29 cellular contexts compared by ENCODE assay signal in the genomic region with DNA sequence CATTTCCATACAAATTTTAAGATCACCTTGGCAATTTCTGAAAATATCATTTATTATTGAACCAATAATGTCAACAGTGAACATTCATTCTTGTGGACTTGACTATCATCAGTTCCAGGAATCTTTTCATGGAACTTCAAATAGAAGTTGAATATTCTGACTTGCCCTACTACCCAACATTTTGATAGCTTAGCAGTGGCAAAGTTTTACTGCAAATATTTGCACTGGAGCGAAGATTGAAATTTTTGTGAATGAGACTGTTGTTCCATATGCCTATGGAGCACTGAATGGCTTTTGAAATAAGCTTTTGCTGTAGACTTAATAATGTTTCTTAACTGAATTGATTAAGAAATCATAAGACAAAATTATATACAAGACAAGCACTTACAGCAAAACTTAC.
"Had no signal": no experiment of that assay in that cellular context is flagged by ENCODE, and none has a peak within 500 bp of the region (broad histone marks: within the 10 kb centered on the region; RNA-seq: fewer than 3 reads in every experiment).

No MANE protein-coding gene starts in this region.

- H3K4me1 ChIP-seq: colonic mucosa, esophagus muscularis mucosa, esophagus squamous epithelium, foreskin keratinocyte, gastrocnemius medialis, gastroesophageal sphincter, heart left ventricle, heart right ventricle had no signal

- H3K4me3 Mint-ChIP-seq: dendritic cell treated with granulocyte-macrophage colony-stimulating factor and Interleukin-4, amounts not matched to agents 40 ng/mL and 50 ng/mL, for 4 days; effector memory CD8-positive, alpha-beta T cell; endodermal cell had no signal

- DNase-seq: colonic mucosa; cortex of kidney; dermis blood vessel endothelial cell; dorsolateral prefrontal cortex; effector CD4-positive, alpha-beta T cell; effector CD8-positive, alpha-beta T cell; effector memory CD4-positive, alpha-beta T cell; effector memory CD8-positive, alpha-beta T cell; endodermal cell; erythroblast; esophagus squamous epithelium; foreskin fibroblast; foreskin keratinocyte; foreskin melanocyte; gastrocnemius medialis; glutamatergic neuron; head of caudate nucleus; heart left ventricle; heart right ventricle had no signal

- H3K27me3 Mint-ChIP-seq: dendritic cell treated with granulocyte-macrophage colony-stimulating factor and Interleukin-4, amounts not matched to agents 40 ng/mL and 50 ng/mL, for 4 days had no signal

- H3K36me3 ChIP-seq: colonic mucosa, esophagus muscularis mucosa, esophagus squamous epithelium, gastrocnemius medialis, gastroesophageal sphincter, heart left ventricle, heart right ventricle had no signal

- H3K27ac ChIP-seq: colonic mucosa, coronary artery, dorsolateral prefrontal cortex, epithelial cell of prostate, esophagus muscularis mucosa, esophagus squamous epithelium, foreskin keratinocyte, gastrocnemius medialis, gastroesophageal sphincter, heart left ventricle, heart right ventricle had no signal

- H3K9me3 ChIP-seq: colonic mucosa, gastrocnemius medialis had no signal

- FAIRE-seq: colon, endometrium, endothelial cell of umbilical vein, frontal cortex had no signal

- ATAC-seq: effector memory CD8-positive, alpha-beta T cell; esophagus mucosa; foreskin keratinocyte; gastrocnemius medialis; gastroesophageal sphincter; heart left ventricle; heart right ventricle had no signal

- H3K9me3 Mint-ChIP-seq: dendritic cell treated with granulocyte-macrophage colony-stimulating factor and Interleukin-4, amounts not matched to agents 40 ng/mL and 50 ng/mL, for 4 days had no signal

- H3K27me3 ChIP-seq: colonic mucosa, dorsolateral prefrontal cortex, esophagus muscularis mucosa, esophagus squamous epithelium, foreskin keratinocyte, gastrocnemius medialis, gastroesophageal sphincter, heart left ventricle had no signal

- H3K4me3 ChIP-seq: colonic mucosa, coronary artery, dorsolateral prefrontal cortex, esophagus muscularis mucosa, esophagus squamous epithelium, gastrocnemius medialis, gastroesophageal sphincter, heart left ventricle, heart right ventricle had no signal

- H3K4me1 Mint-ChIP-seq: endodermal cell had no signal

- H3K27ac Mint-ChIP-seq: dendritic cell treated with granulocyte-macrophage colony-stimulating factor and Interleukin-4, amounts not matched to agents 40 ng/mL and 50 ng/mL, for 4 days; effector memory CD8-positive, alpha-beta T cell; endodermal cell had no signal
